In the genomic region with DNA sequence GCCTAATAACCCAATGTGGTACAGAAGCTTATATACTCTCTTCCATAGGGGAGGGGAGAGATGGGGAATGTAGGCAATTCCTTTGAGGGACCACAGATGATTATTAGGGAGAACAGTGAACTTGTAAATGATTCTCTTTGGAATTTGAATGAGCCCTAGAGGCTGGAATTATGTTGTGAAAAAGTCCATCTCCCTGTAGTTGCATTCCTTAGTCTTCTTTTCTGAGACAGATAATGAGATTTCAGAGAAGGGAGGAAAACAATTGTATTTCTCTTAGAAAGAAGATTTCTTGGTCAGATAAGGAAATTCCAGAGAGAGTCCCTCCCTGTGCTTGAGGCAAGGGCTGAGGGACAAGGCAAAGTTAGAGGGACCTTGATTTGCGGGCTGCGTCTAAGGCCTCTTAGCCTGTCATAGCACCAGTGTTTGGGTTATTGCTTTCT, we compare ENCODE assay signal across 11 cellular contexts.
DNase-seq lines count a peak whose midpoint lies in the region; ATAC-seq, FAIRE-seq and TF ChIP-seq lines count a peak whose summit lies in the region.
"Had no signal": no experiment of that assay in that cellular context is flagged by ENCODE, and none has a peak within 500 bp of the region (broad histone marks: within the 10 kb centered on the region; RNA-seq: fewer than 3 reads in every experiment).

No MANE protein-coding gene starts in this region.

- H3K27ac ChIP-seq in HepG2 (ENCODE audit: extremely low read length, insufficient read depth, low read length) (no peak overlapping the region), right lobe of liver (peak overlapping the region in 1 of 3 donors; percentile 47), astrocyte (ENCODE audit: low read depth, low read length) (peak overlapping the region; percentile 78), vagina (peak overlapping the region; percentile 48)

- WGBS in HepG2 (ENCODE audit: low lambda C conversion rate): 82% methylated on average over 2 of the region's 2 CpGs
- 90% methylated on average over 2 of the region's 2 CpGs for WGBS in right lobe of liver (ENCODE audit: insufficient coverage, low coverage, low lambda C conversion rate, missing lambda C conversion rate)

- H3K36me3 ChIP-seq in HepG2 (replicated peaks in 1 of 2; ENCODE audit: control insufficient read depth in 1 of 2, insufficient read depth in 2 of 2, low read length in 2 of 2) (no peaks in the 10 kb centered on the region), right lobe of liver (no peaks in the 10 kb centered on the region), astrocyte (ENCODE audit: insufficient read depth, low read length) (no peaks in the 10 kb centered on the region), vagina (no peaks in the 10 kb centered on the region)

- TF ChIP-seq CTCF in HepG2 (CRISPR knock-in tag; IDR thresholded peaks at IDR 0.05) (no peak), right lobe of liver (IDR thresholded peaks at IDR 0.05) (no peak), astrocyte (IDR thresholded peaks at IDR 0.05; ENCODE audit: insufficient read depth, low read depth, low read length) (no peak), vagina (IDR thresholded peaks at IDR 0.05) (no peak)

- CTCF ChIA-PET in HepG2 (lab: Yijun Ruan, JAX; ENCODE audit: low intra/inter-chr PET ratio, low total read pairs): no interaction called here

- no peaks in the 10 kb centered on the region for H3K36me3 Mint-ChIP-seq in astrocyte (ENCODE audit: low read depth, unreplicated experiment)

- POLR2A ChIA-PET in HepG2 (lab: Yijun Ruan, JAX): no interaction called here

- peaks cover 15% of the 10 kb centered on the region for H3K9me3 Mint-ChIP-seq in astrocyte (ENCODE audit: unreplicated experiment)

- H3K27me3 ChIP-seq in HepG2 (ENCODE audit: control insufficient read depth in 1 of 2, insufficient read depth in 2 of 2, low read length in 2 of 2) (no peaks in the 10 kb centered on the region), right lobe of liver (no peaks in the 10 kb centered on the region), astrocyte (ENCODE audit: insufficient read depth, low read length) (no peaks in the 10 kb centered on the region), vagina (no peaks in the 10 kb centered on the region)

- ATAC-seq in HepG2 (no peak), right lobe of liver (no peak)

- H3K9me3 ChIP-seq in HepG2 (ENCODE audit: low read length) (peaks cover 15% of the 10 kb centered on the region), right lobe of liver (no peaks in the 10 kb centered on the region), astrocyte (ENCODE audit: insufficient read depth, low read depth, low read length) (peaks cover 5% of the 10 kb centered on the region), vagina (no peaks in the 10 kb centered on the region)

- H3K4me2 ChIP-seq in HepG2 (ENCODE audit: low read depth, low read length) (no peak overlapping the region), astrocyte (ENCODE audit: low read length) (no peak overlapping the region)

- peak overlapping the region; percentile 99 for H3K27ac Mint-ChIP-seq in astrocyte (ENCODE audit: unreplicated experiment)

- no peak for FAIRE-seq in HepG2 (lab: Jason Lieb, UNC)
- FAIRE-seq in astrocyte (lab: Jason Lieb, UNC): no peak
- no peak for FAIRE-seq in H54 (lab: Jason Lieb, UNC)

- H4K20me1 ChIP-seq in HepG2 (ENCODE audit: insufficient read depth, low read length): no peaks in the 10 kb centered on the region
- H4K20me1 ChIP-seq in astrocyte (ENCODE audit: insufficient read depth, low read length): no peaks in the 10 kb centered on the region

- TF ChIP-seq RAD21 in HepG2 (CRISPR knock-in tag; IDR thresholded peaks at IDR 0.05): no peak

- no peak overlapping the region for H3K4me3 Mint-ChIP-seq in astrocyte (ENCODE audit: unreplicated experiment)
- H3K4me3 Mint-ChIP-seq: memory B cell had no signal

- no TSS peak for BruUV-seq in HepG2 (replicated peaks; lab: Mats Ljungman, UMichigan)

- peaks cover 42% of the 10 kb centered on the region for H3K4me1 Mint-ChIP-seq in astrocyte (ENCODE audit: low read depth, unreplicated experiment)

- no peak for DNase-seq in HepG2 (ENCODE audit: low spot score)
- DNase-seq in right lobe of liver: no peak
- peak; percentile 39 for DNase-seq in astrocyte (ENCODE audit: low read depth)
- DNase-seq in islet precursor cell: peak; percentile 86
- no peak for DNase-seq in vagina (ENCODE audit: extremely low spot score in 2 of 2)
- no peak for DNase-seq in NCI-H748 (lab: John Stamatoyannopoulos, UW; ENCODE audit: unreplicated experiment)
- no peak for DNase-seq in NK-92 (lab: John Stamatoyannopoulos, UW; ENCODE audit: unreplicated experiment)
- no peak for DNase-seq in H54 (ENCODE audit: insufficient read length, low spot score)
- DNase-seq: NCI-H146, NCI-H774 had no signal

- H3K4me3 ChIP-seq in HepG2 (replicated peaks in 1 of 3; ENCODE audit: insufficient read depth in 1 of 3, low read depth in 2 of 3, low read length in 3 of 3) (no peak overlapping the region), right lobe of liver (no peak overlapping the region), astrocyte (ENCODE audit: insufficient read depth, low read depth, low read length) (no peak overlapping the region), vagina (no peak overlapping the region)

- H3K79me2 ChIP-seq in HepG2 (ENCODE audit: insufficient read depth, low read length): no peaks in the 10 kb centered on the region
- no peaks in the 10 kb centered on the region for H3K79me2 ChIP-seq in astrocyte (ENCODE audit: insufficient read depth, low read length)

- H3K4me1 ChIP-seq in HepG2 (ENCODE audit: insufficient read depth, low read length) (peaks cover 46% of the 10 kb centered on the region), right lobe of liver (peaks cover 0 to 19% (median 7%) of the 10 kb centered on the region in 4 donors), astrocyte (ENCODE audit: insufficient read depth, low read length) (peaks cover 28% of the 10 kb centered on the region), vagina (peaks cover 34% of the 10 kb centered on the region)

- H3K27me3 Mint-ChIP-seq in astrocyte (ENCODE audit: low read depth, unreplicated experiment): no peaks in the 10 kb centered on the region
- H3K27me3 Mint-ChIP-seq: memory B cell had no signal

- no peak overlapping the region for H3K9ac ChIP-seq in HepG2 (ENCODE audit: insufficient read depth, low read depth, low read length)
- H3K9ac ChIP-seq in astrocyte (ENCODE audit: low read length): no peak overlapping the region

- in situ Hi-C loops in HepG2 (cut with HindIII; ENCODE audit: extremely low pct_ligation_motif_present, low pct_unique_long_range_greater_than_20kb): no loop called here

- intact Hi-C loops in HepG2 (cut with micrococcal nuclease; ENCODE audit: unreplicated experiment) (no loop called here), right lobe of liver (cut with DNase I) (no loop called here), vagina (cut with DNase I) (no loop called here)

- no peak for TF ChIP-seq POLR2A in HepG2 (IDR thresholded peaks at IDR 0.05; ENCODE audit: insufficient read depth in 1 of 2, low read depth in 2 of 2, low read length in 2 of 2)
- TF ChIP-seq POLR2A in right lobe of liver (IDR thresholded peaks at IDR 0.05): no peak
- TF ChIP-seq POLR2A in vagina (IDR thresholded peaks at IDR 0.05): no peak
- no peak for TF ChIP-seq POLR2A in H54 (IDR thresholded peaks at IDR 0.05; ENCODE audit: low read depth, low read length)

- TF ChIP-seq EP300 in HepG2 (IDR thresholded peaks at IDR 0.05; ENCODE audit: low read depth in 2 of 2, low read length in 2 of 2): no peak
- no peak for TF ChIP-seq EP300 in HepG2 (CRISPR knock-in tag; IDR thresholded peaks at IDR 0.05; ENCODE audit: borderline replicate concordance)

- no peak overlapping the region for H2AFZ ChIP-seq in HepG2 (ENCODE audit: low read length)
- H2AFZ ChIP-seq in astrocyte (ENCODE audit: low read depth, low read length): no peak overlapping the region

TF ChIP-seq in HepG2, 621 proteins besides CTCF, POLR2A, EP300 and RAD21:
- TF ChIP-seq CEBPG (CRISPR knock-in tag; IDR thresholded peaks at IDR 0.05) (0 out of 2 replicates have a peak, but pooled peaks have one; percentile 6), ZNF720 (CRISPR knock-in tag; IDR thresholded peaks at IDR 0.05) (no peak)

Comparison
In these comparisons a context has a peak if more than half of its experiments do, and no peak if none do; other contexts are left out.
1. DNase-seq: peak in astrocyte (single experiment) and islet precursor cell (single experiment); none in HepG2 (single experiment), right lobe of liver (0 of 3), vagina (0 of 2), NCI-H748 (single experiment), NK-92 (single experiment) and H54 (single experiment).